In genomic region chr15:96338772-96339661, GRCh38 we compare ENCODE assay signal across 11 cellular contexts. TPM values are rescaled to one million over a fixed set of nuclear protein-coding genes. Genes with fewer than 3 reads are reported as not detected.
DNase-seq lines count a peak whose midpoint lies in the region; ATAC-seq, FAIRE-seq and TF ChIP-seq lines count a peak whose summit lies in the region.
"Had no signal": no experiment of that assay in that cellular context is flagged by ENCODE, and none has a peak within 500 bp of the region (broad histone marks: within the 10 kb centered on the region; RNA-seq: fewer than 3 reads in every experiment).

No MANE protein-coding gene starts in this region.

- intact Hi-C loops in lower leg skin (cut with DNase I; ENCODE audit: low total_unique reads), result no loop called here

- peaks cover 43% of the 10 kb centered on the region for H3K4me1 ChIP-seq in SJSA1 (replicated peaks)

- peak overlapping the region; percentile 84 for H3K27ac ChIP-seq in SJSA1

- no peak for TF ChIP-seq POLR2A in lower leg skin (IDR thresholded peaks at IDR 0.05)

- ATAC-seq in HG03108 (IDR thresholded peaks at IDR 0.05; ENCODE audit: unreplicated experiment) (no peak), HG02571 (IDR thresholded peaks at IDR 0.05; ENCODE audit: unreplicated experiment) (no peak)
- ATAC-seq: mucosa of descending colon had no signal

- H3K4me3 ChIP-seq in SJSA1 (peak overlapping the region; percentile 55), fibroblast of the aortic adventitia (ENCODE audit: low read depth, low read length) (peak overlapping the region; percentile 96), retinal pigment epithelial cell (ENCODE audit: low read length) (peak overlapping the region; percentile 96), lower leg skin (ENCODE audit: low read depth, poor library complexity, severe bottlenecking) (no peak overlapping the region)
- H3K4me3 ChIP-seq: mucosa of descending colon had no signal

- TF ChIP-seq CTCF in fibroblast of the aortic adventitia (IDR thresholded peaks at IDR 0.05; ENCODE audit: insufficient read depth, low read length), result no peak
- TF ChIP-seq CTCF in retinal pigment epithelial cell (conservative IDR thresholded peaks at IDR 0.05; ENCODE audit: low read depth, low read length), result no peak
- TF ChIP-seq CTCF in lower leg skin (IDR thresholded peaks at IDR 0.05), result no peak

- peaks cover 75% of the 10 kb centered on the region for H3K36me3 ChIP-seq in SJSA1

- H3K9me3 ChIP-seq in SJSA1 (replicated peaks), result no peaks in the 10 kb centered on the region
- H3K9me3 ChIP-seq: mucosa of descending colon had no signal

- FAIRE-seq in G401.6 (lab: Jason Lieb, UNC) (peak; percentile 71), frontal cortex (lab: Jason Lieb, UNC) (no peak)

- 46 to 47% methylated on average over 7 of the region's 7 CpGs for WGBS in lower leg skin, 2 donors

- H3K27me3 ChIP-seq in SJSA1 (replicated peaks), result no peaks in the 10 kb centered on the region

- peak in 1 of 2 experiments; percentile 72 for DNase-seq in SJSA1 (ENCODE audit: low read depth in 1 of 2, low spot score in 2 of 2)
- DNase-seq in fibroblast of the aortic adventitia (ENCODE audit: low read depth), result peak; percentile 46
- no peak for DNase-seq in retinal pigment epithelial cell (ENCODE audit: low read depth)
- DNase-seq in lower leg skin (ENCODE audit: low spot score in 2 of 2), result no peak
- DNase-seq in frontal cortex (ENCODE audit: low spot score in 2 of 2), result no peak
- DNase-seq: activated gamma-delta T cell; stimulated activated naive CD4-positive, alpha-beta T cell treated with Interleukin-2 at 50 U/mL for 16 hours had no signal

RNA-seq across cellular contexts. Expression of gene NR2F2, which starts 8.5 kb away (rescaled TPM):
- total RNA-seq in SJSA1 (2014; rRNA removed; shearing (Covaris generic)), result 9.8 and 14.0 TPM in 2 replicates
- total RNA-seq in fibroblast of the aortic adventitia (ENCODE audit: low replicate concordance) (15.5 and 20.2 TPM in 2 replicates), lower leg skin (10 to 100 TPM in 1 of 4 donors, 1 to 10 TPM in 3; 3.9 to 14.0 (median 6.5) TPM), frontal cortex (4.9 TPM)
